In genomic region chr7:91142743-91143142, GRCh38 we compare ENCODE assay signal across 9 cellular contexts.
"Had no signal": no experiment of that assay in that cellular context is flagged by ENCODE, and none has a peak within 500 bp of the region (broad histone marks: within the 10 kb centered on the region; RNA-seq: fewer than 3 reads in every experiment).

No MANE protein-coding gene starts in this region.

- H3K4me2 ChIP-seq: KMS-11 had no signal

- FAIRE-seq: HepG2, HTR-8/SVneo, K562 had no signal

- H3K27ac Mint-ChIP-seq: IgD-negative memory B cell had no signal

- H3K27ac ChIP-seq: HL-60, KMS-11 had no signal

- H3K4me3 Mint-ChIP-seq: IgD-negative memory B cell had no signal

- H3K9ac ChIP-seq: KMS-11 had no signal

- DNase-seq: IMR-90, KBM-7, KG1 had no signal

- H3K4me3 ChIP-seq: K562 had no signal

- ATAC-seq: HepG2, K562 had no signal

- H3K27me3 Mint-ChIP-seq: IgD-negative memory B cell had no signal
